In genomic region chr10:82887488-82887887, GRCh38 we compare ENCODE assay signal across 18 cellular contexts.
"Had no signal": no experiment of that assay in that cellular context is flagged by ENCODE, and none has a peak within 500 bp of the region (broad histone marks: within the 10 kb centered on the region; RNA-seq: fewer than 3 reads in every experiment).

No MANE protein-coding gene starts in this region.

- H3K27me3 ChIP-seq: ascending aorta, dorsolateral prefrontal cortex, thyroid gland, uterus had no signal

- H3K4me3 Mint-ChIP-seq: activated CD8-positive, alpha-beta T cell treated with anti-CD3 and anti-CD28 coated beads, Interleukin-2, amount 10 ng/mL, durations not matched to agents 7 days and 5 days; activated naive CD8-positive, alpha-beta T cell treated with anti-CD3 and anti-CD28 coated beads, Interleukin-2, amount 50 U/mL, for 24 hours; activated T-helper 1 cell treated with anti-CD3 and anti-CD28 coated beads, Interleukin-12 subunit alpha, Interleukin-12 subunit beta, Interleukin-2, Interleukin-4 antibody, amounts not matched to agents 30 ng/mL and 10 ng/mL and 1 ng/mL, durations not matched to agents 14 hours and 24 hours and 36 hours; natural killer cell had no signal

- H3K27ac Mint-ChIP-seq: activated CD8-positive, alpha-beta T cell treated with anti-CD3 and anti-CD28 coated beads, Interleukin-2, amount 10 ng/mL, durations not matched to agents 7 days and 5 days; activated naive CD8-positive, alpha-beta T cell treated with anti-CD3 and anti-CD28 coated beads, Interleukin-2, amount 50 U/mL, for 24 hours; activated T-helper 1 cell treated with anti-CD3 and anti-CD28 coated beads, Interleukin-12 subunit alpha, Interleukin-12 subunit beta, Interleukin-2, Interleukin-4 antibody, amounts not matched to agents 30 ng/mL and 10 ng/mL and 1 ng/mL, durations not matched to agents 14 hours and 24 hours and 36 hours; natural killer cell; progenitor cell of endocrine pancreas had no signal

- H3K36me3 ChIP-seq: ascending aorta, esophagus muscularis mucosa, thyroid gland, uterus, WERI-Rb-1 had no signal

- H3K9me3 Mint-ChIP-seq: activated T-helper 1 cell treated with anti-CD3 and anti-CD28 coated beads, Interleukin-12 subunit alpha, Interleukin-12 subunit beta, Interleukin-2, Interleukin-4 antibody, amounts not matched to agents 30 ng/mL and 10 ng/mL and 1 ng/mL, durations not matched to agents 14 hours and 24 hours and 36 hours had no signal

- H3K9me3 ChIP-seq: ascending aorta, esophagus muscularis mucosa, thyroid gland, uterus had no signal

- H3K4me1 Mint-ChIP-seq: activated naive CD8-positive, alpha-beta T cell treated with anti-CD3 and anti-CD28 coated beads, Interleukin-2, amount 50 U/mL, for 24 hours; natural killer cell had no signal

- DNase-seq: activated CD4-positive, alpha-beta T cell treated with anti-CD3 and anti-CD28 coated beads for 4 hours; activated CD8-positive, alpha-beta memory T cell treated with anti-CD3 and anti-CD28 coated beads, Interleukin-2, amount 50 U/mL, for 48 hours; activated CD8-positive, alpha-beta T cell treated with anti-CD3 and anti-CD28 coated beads, Interleukin-2, amount 10 ng/mL, durations not matched to agents 7 days and 5 days; activated naive CD4-positive, alpha-beta T cell; activated naive CD8-positive, alpha-beta T cell treated with anti-CD3 and anti-CD28 coated beads, Interleukin-2, amount 50 U/mL, for 24 hours; dorsolateral prefrontal cortex; mammary epithelial cell; natural killer cell; nucleus accumbens; right cardiac atrium; small intestine; thyroid gland; uterus; WERI-Rb-1 had no signal

- H3K4me3 ChIP-seq: ascending aorta, dorsolateral prefrontal cortex, esophagus muscularis mucosa, thyroid gland, uterus had no signal

- H3K27ac ChIP-seq: ascending aorta, dorsolateral prefrontal cortex, esophagus muscularis mucosa, thyroid gland, uterus, WERI-Rb-1 had no signal

- H3K27me3 Mint-ChIP-seq: activated naive CD8-positive, alpha-beta T cell treated with anti-CD3 and anti-CD28 coated beads, Interleukin-2, amount 50 U/mL, for 24 hours; progenitor cell of endocrine pancreas had no signal

- H3K4me1 ChIP-seq: ascending aorta, thyroid gland, uterus had no signal
